13 cellular contexts compared by ENCODE assay signal in genomic region chr11:61472282-61472681, GRCh38. TPM values are rescaled to one million over a fixed set of nuclear protein-coding genes. Genes with fewer than 3 reads are reported as not detected.
DNase-seq lines count a peak whose midpoint lies in the region; ATAC-seq and TF ChIP-seq lines count a peak whose summit lies in the region.
"Had no signal": no experiment of that assay in that cellular context is flagged by ENCODE, and none has a peak within 500 bp of the region (broad histone marks: within the 10 kb centered on the region; RNA-seq: fewer than 3 reads in every experiment).

No MANE protein-coding gene starts in this region.

- peaks cover 0 to 17% of the 10 kb centered on the region in 2 donors for H3K4me1 ChIP-seq in adrenal gland (replicated peaks in 1 of 2)
- H3K4me1 ChIP-seq in parathyroid adenoma, result no peaks in the 10 kb centered on the region
- H3K4me1 ChIP-seq in upper lobe of left lung, result peaks cover 0 to 11% (median 7%) of the 10 kb centered on the region in 4 donors

- H3K36me3 ChIP-seq in adrenal gland (replicated peaks in 1 of 2) (no peaks in the 10 kb centered on the region), parathyroid adenoma (ENCODE audit: control insufficient read depth, insufficient read depth, low read length) (no peaks in the 10 kb centered on the region), upper lobe of left lung (peaks cover 0 to 17% (median 6%) of the 10 kb centered on the region in 4 donors)

- H3K27me3 ChIP-seq in adrenal gland (no peaks in the 10 kb centered on the region), parathyroid adenoma (ENCODE audit: control insufficient read depth, insufficient read depth, low read length) (no peaks in the 10 kb centered on the region), upper lobe of left lung (no peaks in the 10 kb centered on the region)

- peak in 1 of 4 donors; percentile 10 for TF ChIP-seq EP300 in upper lobe of left lung (IDR thresholded peaks at IDR 0.05)

- ATAC-seq in upper lobe of left lung (ENCODE audit: low FRiP score in 2 of 2) (peak; percentile 66 to 74), left colon (no peak)
- ATAC-seq: activated T-cell treated with anti-CD3 and anti-CD28 coated beads, Interleukin-2, amount 50 U/mL, for 4 hours; SK-N-SH treated with all-trans-retinoic acid at 6 μM for 48 hours; stimulated activated memory B cell treated with anti-CD40 and anti-IgM and Interleukin-4, amounts not matched to agents 10 μg/mL and 1 μg/mL and 100 μg/mL, for 72 hours had no signal

- 53 to 76% (median 69%) methylated on average over 5 of the region's 5 CpGs for WGBS in adrenal gland, 4 donors
- WGBS in upper lobe of left lung, 2 donors, result 40 to 46% methylated on average over 5 of the region's 5 CpGs

- TF ChIP-seq POLR2A in adrenal gland (IDR thresholded peaks at IDR 0.05), result no peak
- TF ChIP-seq POLR2A in upper lobe of left lung (IDR thresholded peaks at IDR 0.05), result no peak

- H3K27ac ChIP-seq in adrenal gland, result peak overlapping the region in 3 of 5 donors; percentile 31 to 77 (median 71)
- H3K27ac ChIP-seq in parathyroid adenoma, result peak overlapping the region; percentile 60
- peak overlapping the region; percentile 59 to 69 (median 62) for H3K27ac ChIP-seq in upper lobe of left lung
- H3K27ac ChIP-seq: KMS-11 had no signal

- TF ChIP-seq CTCF in adrenal gland (IDR thresholded peaks at IDR 0.05) (no peak), fibroblast of pulmonary artery (IDR thresholded peaks at IDR 0.05; ENCODE audit: low read length, missing control alignments) (no peak), parathyroid adenoma (IDR thresholded peaks at IDR 0.05) (no peak), upper lobe of left lung (IDR thresholded peaks at IDR 0.05) (no peak)

- no peaks in the 10 kb centered on the region for H3K9me3 ChIP-seq in adrenal gland (replicated peaks in 1 of 3)
- H3K9me3 ChIP-seq in parathyroid adenoma (ENCODE audit: control insufficient read depth, low read length), result no peaks in the 10 kb centered on the region
- no peaks in the 10 kb centered on the region for H3K9me3 ChIP-seq in upper lobe of left lung

- H3K79me2 ChIP-seq in parathyroid adenoma, result no peaks in the 10 kb centered on the region

- H3K9ac ChIP-seq in parathyroid adenoma, result no peak overlapping the region
- H3K9ac ChIP-seq: KMS-11 had no signal

- DNase-seq in adrenal gland (peak in 6 of 7 donors; percentile 45 to 77 (median 52)), fibroblast of pulmonary artery (ENCODE audit: low read depth) (peak; percentile 24), upper lobe of left lung (peak in 1 of 2 donors; percentile 89), ureter (ENCODE audit: low spot score) (no peak), left colon (no peak)
- DNase-seq in activated naive CD4-positive, alpha-beta T cell treated with Interleukin-2 at 50 U/mL for 16 hours, result no peak
- DNase-seq: activated CD4-positive, CD25-positive, alpha-beta regulatory T cell treated with anti-CD3 and anti-CD28 coated beads, Interleukin-2, amount 50 U/mL, for 72 hours; activated T-cell treated with anti-CD3 and anti-CD28 coated beads, Interleukin-2, amount 50 U/mL, for 4 hours had no signal

- H2AFZ ChIP-seq in parathyroid adenoma, result no peak overlapping the region

- intact Hi-C loops in adrenal gland (cut with DNase I), result no loop called here
- intact Hi-C loops in left colon (cut with DNase I, micrococcal nuclease), result loop anchor here in 1 of 2 donors (10.0 kb wide), 1 partner anchor 163 kb away; no protein-coding TSS in a partner anchor

- H3K4me3 ChIP-seq in adrenal gland (no peak overlapping the region), fibroblast of pulmonary artery (replicated peaks; ENCODE audit: low read depth, low read length) (no peak overlapping the region), parathyroid adenoma (ENCODE audit: low read depth, low read length) (no peak overlapping the region), upper lobe of left lung (no peak overlapping the region)

- no peak overlapping the region for H3K4me2 ChIP-seq in parathyroid adenoma (ENCODE audit: low read length)
- H3K4me2 ChIP-seq: KMS-11 had no signal

RNA-seq across cellular contexts. Expression of gene LRRC10B, which starts 36.3 kb away (rescaled TPM):
- 1 to 10 TPM in 3 of 8 donors, under 1 TPM in 2, not detected in 3; 0.11 to 2.2 (median 1.6) TPM for total RNA-seq in adrenal gland
- polyA plus RNA-seq in adrenal gland, result 1 to 10 TPM in 2 of 3 donors, under 1 TPM in 1; 0.97 to 2.6 (median 1.1) TPM
- total RNA-seq in upper lobe of left lung, result 10 to 100 TPM in 2 of 6 donors, 1 to 10 TPM in 3, under 1 TPM in 1; 0.31 to 24.2 (median 8.5) TPM
- 0.89 TPM for total RNA-seq in ureter
- under 1 TPM; 0.61 to 0.75 TPM for total RNA-seq in left colon
- total RNA-seq: activated T-cell treated with anti-CD3 and anti-CD28 coated beads, Interleukin-2, amount 50 U/mL, for 4 hours; bronchial epithelial cell had no signal

RNA-seq across cellular contexts. Expression of gene SDHAF2, which starts 42.4 kb away (rescaled TPM):
- total RNA-seq in adrenal gland, result 10 to 100 TPM; 28.0 to 69.6 (median 48.8) TPM
- 10 to 100 TPM; 40.0 to 56.8 (median 47.1) TPM for polyA plus RNA-seq in adrenal gland
- total RNA-seq in upper lobe of left lung, result 10 to 100 TPM; 20.9 to 63.9 (median 34.6) TPM
- 40.4 TPM for total RNA-seq in ureter
- 10 to 100 TPM; 33.4 to 39.2 TPM for total RNA-seq in left colon

RNA-seq across cellular contexts. Expression of gene CPSF7, which starts 42.5 kb away (rescaled TPM):
- total RNA-seq in adrenal gland (10 to 100 TPM; 24.6 to 77.6 (median 63.0) TPM), upper lobe of left lung (10 to 100 TPM; 34.5 to 81.7 (median 57.1) TPM), ureter (124 TPM), left colon (10 to 100 TPM; 58.1 to 59.0 TPM)
- polyA plus RNA-seq in adrenal gland, result 10 to 100 TPM; 78.8 to 93.5 (median 79.2) TPM

Comparison
In these comparisons a context has a peak if more than half of its experiments do, and no peak if none do; other contexts are left out.
1. DNase-seq: peak in adrenal gland (6 of 7) and fibroblast of pulmonary artery (single experiment); none in ureter (single experiment), left colon (0 of 2) and activated naive CD4-positive, alpha-beta T cell treated with Interleukin-2 at 50 U/mL for 16 hours (single experiment).
2. Peak in every context shown above with its lines, with median percentiles within 50 percentile points of each other: H3K27ac ChIP-seq.